15 cellular contexts compared by ENCODE assay signal in genomic region chr6:1739680-1740079, GRCh38.
A peak's percentile ranks its signal among the peaks of the same experiment; 100 is the strongest.
DNase-seq lines count a peak whose midpoint lies in the region; ATAC-seq lines count a peak whose summit lies in the region.
"Had no signal": no experiment of that assay in that cellular context is flagged by ENCODE, and none has a peak within 500 bp of the region (broad histone marks: within the 10 kb centered on the region; RNA-seq: fewer than 3 reads in every experiment).

No MANE protein-coding gene starts in this region.

- H3K4me3 ChIP-seq in BLaER1 treated with 17β-estradiol and CSF1 and Interleukin-3, amounts not matched to agents 10 nM and 100 nM, result no peak overlapping the region
- H3K4me3 ChIP-seq: A549, prostate gland had no signal

- H3K4me2 ChIP-seq in BLaER1 treated with 17β-estradiol and CSF1 and Interleukin-3, amounts not matched to agents 10 nM and 100 nM, result peak overlapping the region in 9 of 11 experiments; percentile 5 to 47 (median 25); a peak in 12 of 22 replicates
- H3K4me2 ChIP-seq: A549 had no signal

- no peak overlapping the region for H3K9ac ChIP-seq in BLaER1 treated with 17β-estradiol and CSF1 and Interleukin-3, amounts not matched to agents 10 nM and 100 nM

- no peaks in the 10 kb centered on the region for H3K9me3 ChIP-seq in BLaER1 treated with 17β-estradiol and CSF1 and Interleukin-3, amounts not matched to agents 10 nM and 100 nM (replicated peaks in 1 of 11)
- H3K9me3 ChIP-seq: A549, prostate gland had no signal

- DNase-seq in activated T-cell treated with anti-CD3 and anti-CD28 coated beads, Interleukin-2, amount 50 U/mL, for 1 hour, result no peak
- DNase-seq in activated CD4-positive, alpha-beta T cell treated with anti-CD3 and anti-CD28 coated beads, Interleukin-2, amount 50 U/mL, for 1 hour, result no peak
- DNase-seq in NCI-H446 treated with DMSO at 0.1 percent for 48 hours (lab: John Stamatoyannopoulos, UW), result no peak
- no peak for DNase-seq in KBM-7
- DNase-seq: activated CD4-positive, CD25-positive, alpha-beta regulatory T cell treated with anti-CD3 and anti-CD28 coated beads, Interleukin-2, amount 50 U/mL, for 72 hours; aorta; islet precursor cell had no signal

- peaks cover 8 to 23% (median 17%) of the 10 kb centered on the region in 10 experiments; a peak in 17 of 20 replicates for H3K4me1 ChIP-seq in BLaER1 treated with 17β-estradiol and CSF1 and Interleukin-3, amounts not matched to agents 10 nM and 100 nM
- H3K4me1 ChIP-seq: A549, prostate gland had no signal

- H3K36me3 ChIP-seq in BLaER1 treated with 17β-estradiol and CSF1 and Interleukin-3, amounts not matched to agents 10 nM and 100 nM, result 0 out of 22 replicates have a peak, but pooled peaks cover 0 to 4% (median 0%) of the 10 kb centered on the region in 11 experiments
- H3K36me3 ChIP-seq: prostate gland had no signal

- ATAC-seq in GM19324 (IDR thresholded peaks at IDR 0.05; ENCODE audit: low FRiP score, unreplicated experiment) (peak; percentile 70), HG02840 (IDR thresholded peaks at IDR 0.05; ENCODE audit: low FRiP score, unreplicated experiment) (peak; percentile 81), HG03571 (IDR thresholded peaks at IDR 0.05; ENCODE audit: unreplicated experiment) (peak; percentile 90)
- ATAC-seq: A549, Panc1 had no signal

- in situ Hi-C loops in KBM-7 (cut with MboI; ENCODE audit: low pct_unique_long_range_greater_than_20kb, low sequenced_read_pairs), result no loop called here

- H4K20me1 ChIP-seq in BLaER1 treated with 17β-estradiol and CSF1 and Interleukin-3, amounts not matched to agents 10 nM and 100 nM, result peaks cover 0 to 6% (median 0%) of the 10 kb centered on the region in 11 experiments; a peak in 2 of 22 replicates

- H3K27ac ChIP-seq in BLaER1 treated with 17β-estradiol and CSF1 and Interleukin-3, amounts not matched to agents 10 nM and 100 nM, result no peak overlapping the region
- H3K27ac ChIP-seq: A549, epithelial cell of prostate, prostate gland had no signal

- H3K27me3 ChIP-seq in BLaER1 treated with 17β-estradiol and CSF1 and Interleukin-3, amounts not matched to agents 10 nM and 100 nM, result no peaks in the 10 kb centered on the region
